25 cellular contexts compared by ENCODE assay signal in genomic region chr3:177381070-177381469, GRCh38.
"Had no signal": no experiment of that assay in that cellular context is flagged by ENCODE, and none has a peak within 500 bp of the region (broad histone marks: within the 10 kb centered on the region; RNA-seq: fewer than 3 reads in every experiment).

No MANE protein-coding gene starts in this region.

- H3K9me3 ChIP-seq: colonic mucosa had no signal

- H3K4me3 ChIP-seq: ascending aorta, breast epithelium, cardiac muscle cell, colonic mucosa had no signal

- H3K27ac ChIP-seq: ascending aorta, breast epithelium, cardiac muscle cell, colonic mucosa had no signal

- H3K4me1 ChIP-seq: ascending aorta, breast epithelium, colonic mucosa had no signal

- H3K36me3 ChIP-seq: ascending aorta, breast epithelium, cardiac muscle cell, colonic mucosa had no signal

- ATAC-seq: activated naive CD4-positive, alpha-beta T cell treated with anti-CD3 and anti-CD28 coated beads, Interleukin-2, amount 50 U/mL, for 72 hours; activated T-cell treated with anti-CD3 and anti-CD28 coated beads, Interleukin-2, amount 50 U/mL, for 72 hours; esophagus mucosa had no signal

- DNase-seq: activated CD4-positive, alpha-beta memory T cell treated with anti-CD3 and anti-CD28 coated beads, Interleukin-2, amount 10 ng/mL, durations not matched to agents 7 days and 5 days; activated CD4-positive, alpha-beta T cell treated with anti-CD3 and anti-CD28 coated beads for 1 hour; activated CD4-positive, alpha-beta T cell treated with anti-CD3 and anti-CD28 coated beads for 4 hours; activated CD4-positive, alpha-beta T cell treated with anti-CD3 and anti-CD28 coated beads, Interleukin-2, amount 10 ng/mL, durations not matched to agents 7 days and 5 days; activated CD4-positive, alpha-beta T cell treated with anti-CD3 and anti-CD28 coated beads, Interleukin-2, amount 50 U/mL, for 4 hours; activated CD8-positive, alpha-beta memory T cell treated with anti-CD3 and anti-CD28 coated beads, Interleukin-2, amount 50 U/mL, for 48 hours; activated gamma-delta T cell; activated naive CD4-positive, alpha-beta T cell; activated naive CD4-positive, alpha-beta T cell treated with anti-CD3 and anti-CD28 coated beads, Interleukin-2, amount 10 ng/mL, durations not matched to agents 7 days and 5 days; activated naive CD8-positive, alpha-beta T cell treated with anti-CD3 and anti-CD28 coated beads, Interleukin-2, amount 10 ng/mL, durations not matched to agents 7 days and 5 days; activated T-cell treated with anti-CD3 and anti-CD28 coated beads for 4 hours; activated T-cell treated with anti-CD3 and anti-CD28 coated beads, Interleukin-2, amount 50 U/mL, for 24 hours; activated T-cell treated with anti-CD3 and anti-CD28 coated beads, Interleukin-2, amount 50 U/mL, for 72 hours; central memory CD4-positive, alpha-beta T cell; cerebellar nuclear complex; colonic mucosa; effector CD8-positive, alpha-beta T cell; foreskin fibroblast; head of caudate nucleus; T-helper 2 cell had no signal

- H3K27me3 ChIP-seq: ascending aorta, breast epithelium, cardiac muscle cell, colonic mucosa had no signal
